ENCODE assay signal across 8 cellular contexts in the genomic region with DNA sequence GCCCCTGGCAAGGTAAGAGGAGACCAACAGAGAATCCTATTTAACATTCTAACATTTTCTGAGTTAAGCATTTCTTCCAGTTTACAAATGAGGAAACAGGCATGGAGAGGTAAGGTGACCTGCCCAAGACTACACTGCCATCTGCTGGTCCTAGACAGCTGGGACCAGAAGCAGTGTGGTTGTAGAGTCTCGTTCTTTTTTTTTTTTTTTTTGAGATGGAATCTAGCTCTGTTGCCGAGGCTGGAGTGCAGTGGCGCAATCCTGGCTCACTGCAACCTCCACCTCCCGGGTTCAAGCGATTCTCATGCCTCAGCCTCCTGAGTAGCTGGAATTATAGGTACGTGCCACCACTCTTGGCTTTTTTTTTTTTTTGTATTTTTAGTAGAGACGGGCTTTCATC. TPM values are rescaled to one million over a fixed set of nuclear protein-coding genes. Genes with fewer than 3 reads are reported as not detected.
DNase-seq lines count a peak whose midpoint lies in the region; FAIRE-seq and TF ChIP-seq lines count a peak whose summit lies in the region.
"Not testable (repeated sequence)": the region's sequence is repeated elsewhere in the genome, so short reads cannot be mapped to it uniquely, and the experiment has no call there.

No MANE protein-coding gene starts in this region.

- CTCF ChIA-PET in HEK293T (lab: Yijun Ruan, JAX): interaction anchor here (0.6 to 1.6 kb wide), 4 partner anchors 43 to 208 kb away, joined by 3 to 4 read pairs (median 3); no protein-coding TSS in a partner anchor
- CTCF ChIA-PET in activated naive CD4-positive, alpha-beta T cell treated with anti-CD3 and anti-CD28 coated beads, Interleukin-2, amount 10 ng/mL, durations not matched to agents 7 days and 5 days (lab: Charles Lee): interaction anchor here (0.6 to 2.8 kb wide), 11 partner anchors 11 to 310 kb away, joined by 3 to 20 read pairs (median 4); no protein-coding TSS in a partner anchor

- not testable (repeated sequence) for H3K4me3 ChIP-seq in SU-DHL-6 (ENCODE audit: insufficient read depth, low read length, poor library complexity, severe bottlenecking); neutrophil (ENCODE audit: low read depth in 1 of 2, low read length in 1 of 2)

- H3K9me2 ChIP-seq in SU-DHL-6 (replicated peaks; ENCODE audit: insufficient read depth, low read length): not testable (repeated sequence)

- not testable (repeated sequence) for H3K4me2 ChIP-seq in SU-DHL-6 (ENCODE audit: low read depth, low read length, poor library complexity, severe bottlenecking)

- H4K20me1 ChIP-seq in SU-DHL-6 (ENCODE audit: low read depth, low read length): not testable (repeated sequence)

- FAIRE-seq in frontal cortex (lab: Jason Lieb, UNC): not testable (repeated sequence)

- H3K27me3 Mint-ChIP-seq in activated naive CD4-positive, alpha-beta T cell treated with anti-CD3 and anti-CD28 coated beads, Interleukin-2, amount 10 ng/mL, durations not matched to agents 7 days and 5 days: not testable (repeated sequence)

- H3K4me1 Mint-ChIP-seq in activated naive CD4-positive, alpha-beta T cell treated with anti-CD3 and anti-CD28 coated beads, Interleukin-2, amount 10 ng/mL, durations not matched to agents 7 days and 5 days: not testable (repeated sequence)

- not testable (repeated sequence) for H2AFZ ChIP-seq in SU-DHL-6 (ENCODE audit: low read depth, low read length, severe bottlenecking)

- H3K9me3 Mint-ChIP-seq in activated naive CD4-positive, alpha-beta T cell treated with anti-CD3 and anti-CD28 coated beads, Interleukin-2, amount 10 ng/mL, durations not matched to agents 7 days and 5 days: not testable (repeated sequence)

- DNase-seq in DMS53 treated with DMSO at 0.1 percent for 48 hours (lab: John Stamatoyannopoulos, UW; ENCODE audit: unreplicated experiment) (peak; percentile 67), HEK293T (ENCODE audit: extremely low spot score) (peak; percentile 79), NCI-H2029 (lab: John Stamatoyannopoulos, UW) (peak; percentile 80), frontal cortex (ENCODE audit: low spot score in 2 of 2) (peak; percentile 53 to 75)
- DNase-seq in activated naive CD4-positive, alpha-beta T cell treated with anti-CD3 and anti-CD28 coated beads, Interleukin-2, amount 10 ng/mL, durations not matched to agents 7 days and 5 days: peak; percentile 83
- DNase-seq in stimulated activated naive CD4-positive, alpha-beta T cell treated with Interleukin-2 at 50 U/mL for 16 hours (lab: John Stamatoyannopoulos, UW): peak; percentile 52

- not testable (repeated sequence) for H3K27ac ChIP-seq in SU-DHL-6 (ENCODE audit: low read depth, low read length); neutrophil

- H3K4me3 Mint-ChIP-seq in activated naive CD4-positive, alpha-beta T cell treated with anti-CD3 and anti-CD28 coated beads, Interleukin-2, amount 10 ng/mL, durations not matched to agents 7 days and 5 days: not testable (repeated sequence)

- POLR2A ChIA-PET in HEK293T (lab: Yijun Ruan, JAX): not testable (repeated sequence)

- H3K36me3 ChIP-seq in SU-DHL-6 (ENCODE audit: low read length); neutrophil: not testable (repeated sequence)

- H3K9ac ChIP-seq in SU-DHL-6 (ENCODE audit: low read length): not testable (repeated sequence)

- not testable (repeated sequence) for H3K27ac Mint-ChIP-seq in activated naive CD4-positive, alpha-beta T cell treated with anti-CD3 and anti-CD28 coated beads, Interleukin-2, amount 10 ng/mL, durations not matched to agents 7 days and 5 days

- not testable (repeated sequence) for H3F3A ChIP-seq in SU-DHL-6 (ENCODE audit: insufficient read depth)

- H3K9me3 ChIP-seq in SU-DHL-6 (ENCODE audit: insufficient read depth, low read length); neutrophil: not testable (repeated sequence)

- not testable (repeated sequence) for H3K36me3 Mint-ChIP-seq in activated naive CD4-positive, alpha-beta T cell treated with anti-CD3 and anti-CD28 coated beads, Interleukin-2, amount 10 ng/mL, durations not matched to agents 7 days and 5 days

- peak; percentile 79 for TF ChIP-seq CTCF in SU-DHL-6 (IDR thresholded peaks at IDR 0.05; ENCODE audit: insufficient read depth, low read length, poor library complexity, severe bottlenecking)
- peak; percentile 60 for TF ChIP-seq CTCF in neutrophil (IDR thresholded peaks at IDR 0.05)

- not testable (repeated sequence) for H3K27me3 ChIP-seq in SU-DHL-6 (ENCODE audit: low read length); neutrophil

- not testable (repeated sequence) for H3K4me1 ChIP-seq in neutrophil (ENCODE audit: control insufficient read depth in 1 of 2, insufficient read depth in 1 of 2, low read depth in 1 of 2, low read length in 1 of 2)

- H3K79me2 ChIP-seq in SU-DHL-6 (ENCODE audit: insufficient read depth, low read length): not testable (repeated sequence)

TF ChIP-seq in HEK293T, 16 proteins besides CTCF, POLR2A, EP300 and RAD21:
- peak; percentile 99 for TF ChIP-seq ZNF384 (IDR thresholded peaks at IDR 0.05)
TF ChIP-seq in HEK293T: peak in this region for 1; not testable (repeated sequence) for 15.

RNA-seq across cellular contexts. Expression of a gene that starts 5.3 kb away (rescaled TPM):
- total RNA-seq in frontal cortex: not detected

RNA-seq across cellular contexts. Expression of a gene that starts 28.0 kb away (rescaled TPM):
- 104 TPM for total RNA-seq in frontal cortex

RNA-seq across cellular contexts. Expression of a gene that starts 45.9 kb away (rescaled TPM):
- total RNA-seq in frontal cortex: 8.6 TPM
